ENCODE assay signal across 26 cellular contexts in the genomic region with DNA sequence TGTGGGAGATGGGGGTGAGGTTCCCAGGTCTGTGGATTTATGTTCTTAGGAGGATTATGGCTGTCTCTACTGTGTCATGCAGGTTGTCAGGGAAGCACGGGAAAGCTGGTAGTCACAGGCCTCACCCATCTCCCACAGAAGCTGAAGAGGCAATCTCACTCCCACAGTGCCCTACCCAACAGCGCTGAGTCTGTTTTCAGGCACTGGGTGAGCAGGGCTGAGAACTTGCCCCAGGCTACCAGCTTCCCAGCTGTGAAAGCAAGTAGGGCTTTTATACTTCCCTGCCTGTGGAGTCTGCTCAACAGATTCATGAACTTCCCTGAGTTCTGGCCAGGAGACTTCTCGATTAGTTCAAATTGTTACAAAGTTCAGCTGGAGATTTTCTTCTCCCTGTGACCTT. TPM values are rescaled to one million over a fixed set of nuclear protein-coding genes. Genes with fewer than 3 reads are reported as not detected.
A peak's percentile ranks its signal among the peaks of the same experiment; 100 is the strongest.
DNase-seq lines count a peak whose midpoint lies in the region; FAIRE-seq and TF ChIP-seq lines count a peak whose summit lies in the region.
"Had no signal": no experiment of that assay in that cellular context is flagged by ENCODE, and none has a peak within 500 bp of the region (broad histone marks: within the 10 kb centered on the region; RNA-seq: fewer than 3 reads in every experiment).

No MANE protein-coding gene starts in this region.

- DNase-seq in M059J (ENCODE audit: low read depth) (peak; percentile 3), SK-MEL-5 (ENCODE audit: low read depth, low spot score) (peak; percentile 31), bronchial epithelial cell (ENCODE audit: low read depth) (peak; percentile 28), islet precursor cell (peak; percentile 60), NCI-H524 treated with DMSO at 0.1 percent for 48 hours (lab: John Stamatoyannopoulos, UW) (no peak), HFFc6 (no peak), glomerular visceral epithelial cell (ENCODE audit: extremely low spot score) (no peak)
- DNase-seq: CD4-positive, CD25-positive, alpha-beta regulatory T cell; DMS53; GDM1; IMR-90; NCI-H1092; NCI-H1417 treated with DMSO at 0.1 percent for 48 hours; NCI-H1694 treated with DMSO at 0.1 percent for 48 hours; NCI-H2081; NCI-H2227 treated with DMSO at 0.1 percent for 48 hours; NCI-H510A; PC-3; Right ventricle myocardium superior; RPMI8226 had no signal

- peaks cover 18% of the 10 kb centered on the region for H3K27me3 Mint-ChIP-seq in HFFc6 (ENCODE audit: insufficient read depth)

- H3K9me3 Mint-ChIP-seq in HFFc6: peaks cover 7% of the 10 kb centered on the region; the same call in 1 of the 2 replicates

- H3K36me3 ChIP-seq in bronchial epithelial cell (ENCODE audit: control insufficient read depth, insufficient read depth, low read length): no peaks in the 10 kb centered on the region
- H3K36me3 ChIP-seq: BLaER1, HAP-1, SJSA1 had no signal

- in situ Hi-C loops in SK-MEL-5 (cut with HindIII; ENCODE audit: low pct_unique_long_range_greater_than_20kb, low sequenced_read_pairs): no loop called here

- TF ChIP-seq CTCF in bronchial epithelial cell (IDR thresholded peaks at IDR 0.05; ENCODE audit: insufficient read depth, low read length, severe bottlenecking): no peak
- TF ChIP-seq CTCF in HFFc6 (IDR thresholded peaks at IDR 0.05): no peak

- no peak overlapping the region for H3K27ac Mint-ChIP-seq in HFFc6
- H3K27ac Mint-ChIP-seq: CD4-positive, CD25-positive, alpha-beta regulatory T cell; GM23338 had no signal

- H3K4me3 Mint-ChIP-seq in HFFc6: no peak overlapping the region
- H3K4me3 Mint-ChIP-seq: CD4-positive, CD25-positive, alpha-beta regulatory T cell; GM23338 had no signal

- H3K4me1 Mint-ChIP-seq in HFFc6 (ENCODE audit: low read depth): no peaks in the 10 kb centered on the region
- H3K4me1 Mint-ChIP-seq: CD4-positive, CD25-positive, alpha-beta regulatory T cell; GM23338 had no signal

- H3K27me3 ChIP-seq in bronchial epithelial cell (ENCODE audit: control insufficient read depth, insufficient read depth, low read length): no peaks in the 10 kb centered on the region
- H3K27me3 ChIP-seq: BLaER1, SJSA1 had no signal

- no peaks in the 10 kb centered on the region for H3K36me3 Mint-ChIP-seq in HFFc6 (ENCODE audit: low read depth)
- H3K36me3 Mint-ChIP-seq: CD4-positive, CD25-positive, alpha-beta regulatory T cell had no signal

- H3K4me3 ChIP-seq in bronchial epithelial cell (ENCODE audit: low read depth, low read length): no peak overlapping the region
- H3K4me3 ChIP-seq: BLaER1, GM23338, HAP-1, SJSA1 had no signal

- no peak for FAIRE-seq in bronchial epithelial cell (lab: Jason Lieb, UNC)
- FAIRE-seq: A204.1, GM12891 had no signal

RNA-seq across cellular contexts. Expression of a gene that starts 48.1 kb away (rescaled TPM):
- total RNA-seq in M059J (2014; rRNA removed; shearing (Covaris generic)): 73.1 and 94.3 TPM in 2 replicates
- 56.8 and 57.1 TPM in 2 replicates for total RNA-seq in SK-MEL-5 (2014; rRNA removed; shearing (Covaris generic))
- 64.5 and 82.3 TPM in 2 replicates for polyA plus RNA-seq in SK-MEL-5 (2015; cell fraction: cytosol; rRNA removed)
- 52.8 and 60.5 TPM in 2 replicates for polyA plus RNA-seq in SK-MEL-5 (2015; cell fraction: nucleus; rRNA removed)
- 34.8 and 50.7 TPM in 2 replicates for total RNA-seq in bronchial epithelial cell
- 10 to 100 TPM; 44.2 to 56.7 (median 50.2) TPM for total RNA-seq in HFFc6 (2021; fragmentation: NEBNext Ultra II Directional; extraction: Animal tissue kit (Norgen Biotek cat#: 25700))

Comparison
In these comparisons a context has a peak if more than half of its experiments do, and no peak if none do; other contexts are left out.
1. DNase-seq: peak in M059J (single experiment), SK-MEL-5 (single experiment), bronchial epithelial cell (single experiment) and islet precursor cell (single experiment); none in NCI-H524 treated with DMSO at 0.1 percent for 48 hours (single experiment), HFFc6 (single experiment) and glomerular visceral epithelial cell (single experiment).